8 cellular contexts compared by ENCODE assay signal in the genomic region with DNA sequence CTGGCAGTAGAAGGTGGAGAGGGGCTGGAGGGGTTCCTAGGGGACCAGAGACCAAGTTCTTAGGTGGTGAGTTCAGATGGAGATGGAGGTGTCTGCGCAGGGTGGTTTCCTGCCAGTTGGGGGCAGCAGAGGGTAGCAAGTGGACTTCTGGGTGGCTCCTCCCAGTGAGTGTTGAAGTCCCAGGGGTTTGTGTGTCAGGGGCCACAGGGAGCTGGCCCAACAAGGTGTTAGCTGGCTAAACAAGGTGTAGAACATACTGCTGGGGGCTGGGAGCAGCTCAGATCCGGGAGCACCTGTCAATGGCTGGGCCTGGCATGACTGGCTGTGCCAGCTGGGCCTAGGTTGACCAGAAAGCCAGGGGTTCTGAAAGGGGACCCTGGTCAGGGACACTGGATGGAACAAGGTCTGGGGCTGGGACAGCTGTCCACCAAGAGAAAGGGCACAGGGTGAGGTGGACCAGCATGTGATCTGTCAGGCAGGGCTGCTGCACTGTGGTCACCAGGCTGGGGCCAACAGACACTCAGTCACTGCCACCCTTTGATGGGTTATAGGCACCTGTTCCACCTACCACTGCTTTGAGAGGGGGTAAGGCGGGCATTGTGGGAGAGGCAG. TPM values are rescaled to one million over a fixed set of nuclear protein-coding genes. Genes with fewer than 3 reads are reported as not detected.
A peak's percentile ranks its signal among the peaks of the same experiment; 100 is the strongest.
DNase-seq lines count a peak whose midpoint lies in the region; ATAC-seq and TF ChIP-seq lines count a peak whose summit lies in the region.

No MANE protein-coding gene starts in this region.

- H3K4me3 ChIP-seq in lower leg skin (ENCODE audit: low read depth, poor library complexity, severe bottlenecking), result no peak overlapping the region

- TF ChIP-seq CTCF in VCaP (conservative IDR thresholded peaks at IDR 0.05), result peak; percentile 90
- TF ChIP-seq CTCF in lower leg skin (IDR thresholded peaks at IDR 0.05), result peak in 1 of 3 donors; percentile 74

- H3K27ac ChIP-seq in VCaP, result no peak overlapping the region

- intact Hi-C loops in lower leg skin (cut with DNase I; ENCODE audit: low total_unique reads), result loop anchor here (5.0 kb wide), 1 partner anchor 310 kb away; no protein-coding TSS in a partner anchor

- DNase-seq in DMS153 (lab: John Stamatoyannopoulos, UW) (peak; percentile 27), NCI-H1092 treated with DMSO at 0.1 percent for 48 hours (lab: John Stamatoyannopoulos, UW) (peak; percentile 47), dedifferentiated amniotic fluid mesenchymal stem cell (ENCODE audit: extremely low spot score) (peak; percentile 43), lower leg skin (ENCODE audit: low spot score in 2 of 2) (peak; percentile 47 to 96)
- peak; percentile 38 for DNase-seq in stimulated activated CD8-positive, alpha-beta memory T cell treated with anti-CD3 and anti-CD28 coated beads, Interleukin-15, amount 100 ng/mL, for 24 hours (ENCODE audit: low read depth)

- ATAC-seq in GM21526 (IDR thresholded peaks at IDR 0.05; ENCODE audit: low FRiP score, unreplicated experiment), result peak; percentile 71
- no peak for ATAC-seq in HG03457 (IDR thresholded peaks at IDR 0.05; ENCODE audit: unreplicated experiment)

- no peak for TF ChIP-seq POLR2A in lower leg skin (IDR thresholded peaks at IDR 0.05)

- 79 to 90% methylated on average over 2 to 3 of the region's 3 CpGs for WGBS in lower leg skin, 2 donors

RNA-seq across cellular contexts. Expression of gene DAB2IP, which starts 35.6 kb away (rescaled TPM):
- 10 to 100 TPM; 42.5 to 68.0 (median 57.0) TPM for total RNA-seq in lower leg skin
